ENCODE assay signal across 1 cellular context in genomic region chr13:28138756-28139470, GRCh38.
TF ChIP-seq lines count a peak whose summit lies in the region.

No MANE protein-coding gene starts in this region.

TF ChIP-seq in HepG2, 621 proteins besides CTCF, POLR2A, EP300 and RAD21 (continued from another document):
- TF ChIP-seq RAD51 (IDR thresholded peaks at IDR 0.05; ENCODE audit: borderline replicate concordance) (no peak), SPEN (CRISPR knock-in tag; IDR thresholded peaks at IDR 0.05; ENCODE audit: low read depth) (peak; percentile 47; the same call in 1 of the 2 replicates), TAF1 (CRISPR knock-in tag; IDR thresholded peaks at IDR 0.05) (peak; percentile 52), ZNF101 (CRISPR knock-in tag; IDR thresholded peaks at IDR 0.05; ENCODE audit: borderline replicate concordance, low read depth) (no peak), ZNF143 (CRISPR knock-in tag; IDR thresholded peaks at IDR 0.05) (peak; percentile 18; the same call in 1 of the 2 replicates), CREM (IDR thresholded peaks at IDR 0.05) (0 out of 2 replicates have a peak, but pooled peaks have one; percentile 16), CREM (CRISPR knock-in tag; IDR thresholded peaks at IDR 0.05) (no peak), KDM2A (CRISPR knock-in tag; IDR thresholded peaks at IDR 0.05; ENCODE audit: borderline replicate concordance, low read depth) (0 out of 2 replicates have a peak, but pooled peaks have one; percentile 40), SIN3A (IDR thresholded peaks at IDR 0.05; ENCODE audit: borderline replicate concordance, low read depth, low read length) (peak; percentile 69; the same call in 1 of the 2 replicates)
